ENCODE assay signal across 18 cellular contexts in the genomic region with DNA sequence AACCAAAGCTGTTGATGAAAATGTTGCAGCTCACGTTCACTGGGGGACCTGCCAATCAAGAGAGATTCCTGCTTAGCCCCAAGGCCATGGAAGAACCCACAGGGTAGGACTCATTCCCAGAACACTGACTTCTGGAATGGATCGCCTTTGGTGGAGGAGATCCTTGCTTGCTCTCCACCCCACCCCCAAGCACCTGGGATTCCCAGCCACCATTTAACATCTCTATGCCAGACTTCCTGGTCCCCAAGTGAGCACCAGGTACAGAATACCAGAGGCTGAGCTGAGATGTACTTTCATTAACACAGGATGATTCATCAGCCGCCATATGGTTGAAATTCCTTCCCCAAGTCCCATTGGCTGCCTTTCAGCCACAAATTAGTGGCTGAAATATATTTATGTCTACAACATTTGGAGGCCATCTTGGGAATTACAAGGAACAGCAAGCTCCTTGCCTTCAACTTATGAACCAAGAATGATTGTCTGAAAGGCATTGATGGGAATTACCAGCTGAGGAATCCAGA. TPM values are rescaled to one million over a fixed set of nuclear protein-coding genes. Genes with fewer than 3 reads are reported as not detected.
"Had no signal": no experiment of that assay in that cellular context is flagged by ENCODE, and none has a peak within 500 bp of the region (broad histone marks: within the 10 kb centered on the region; RNA-seq: fewer than 3 reads in every experiment).

No MANE protein-coding gene starts in this region.

- H3K4me1 Mint-ChIP-seq: activated CD4-positive, alpha-beta T cell treated with anti-CD3 and anti-CD28 coated beads for 36 hours; activated naive CD8-positive, alpha-beta T cell treated with anti-CD3 and anti-CD28 coated beads, Interleukin-2, amount 10 ng/mL, durations not matched to agents 7 days and 5 days had no signal

- H3K79me2 ChIP-seq: parathyroid adenoma had no signal

- H3K4me3 Mint-ChIP-seq: activated CD4-positive, alpha-beta T cell treated with anti-CD3 and anti-CD28 coated beads for 36 hours; activated CD8-positive, alpha-beta T cell treated with anti-CD3 and anti-CD28 coated beads for 36 hours; activated naive CD8-positive, alpha-beta T cell treated with anti-CD3 and anti-CD28 coated beads, Interleukin-2, amount 10 ng/mL, durations not matched to agents 7 days and 5 days; mesothelial cell of epicardium; naive thymus-derived CD4-positive, alpha-beta T cell had no signal

- DNase-seq: activated CD4-positive, alpha-beta T cell treated with anti-CD3 and anti-CD28 coated beads for 36 hours; activated CD8-positive, alpha-beta memory T cell treated with anti-CD3 and anti-CD28 coated beads, Interleukin-2, amount 50 U/mL, for 48 hours; activated CD8-positive, alpha-beta T cell treated with anti-CD3 and anti-CD28 coated beads for 36 hours; activated naive CD8-positive, alpha-beta T cell treated with anti-CD3 and anti-CD28 coated beads, Interleukin-2, amount 10 ng/mL, durations not matched to agents 7 days and 5 days; aorta; colonic mucosa; hippocampal formation; kidney glomerular epithelial cell; naive thymus-derived CD4-positive, alpha-beta T cell; thyroid gland; uterus had no signal

- H3K27me3 ChIP-seq: cardiac muscle cell, colonic mucosa, thyroid gland, uterus had no signal

- H3K9me3 Mint-ChIP-seq: activated CD8-positive, alpha-beta T cell treated with anti-CD3 and anti-CD28 coated beads for 36 hours; activated naive CD8-positive, alpha-beta T cell treated with anti-CD3 and anti-CD28 coated beads, Interleukin-2, amount 10 ng/mL, durations not matched to agents 7 days and 5 days; mesothelial cell of epicardium had no signal

- H3K4me3 ChIP-seq: cardiac muscle cell, colonic mucosa, skin epidermis, thyroid gland, uterus had no signal

- H3K27me3 Mint-ChIP-seq: activated CD4-positive, alpha-beta T cell treated with anti-CD3 and anti-CD28 coated beads for 36 hours; activated CD8-positive, alpha-beta T cell treated with anti-CD3 and anti-CD28 coated beads for 36 hours; activated naive CD8-positive, alpha-beta T cell treated with anti-CD3 and anti-CD28 coated beads, Interleukin-2, amount 10 ng/mL, durations not matched to agents 7 days and 5 days had no signal

- H3K36me3 Mint-ChIP-seq: activated naive CD8-positive, alpha-beta T cell treated with anti-CD3 and anti-CD28 coated beads, Interleukin-2, amount 10 ng/mL, durations not matched to agents 7 days and 5 days; mesothelial cell of epicardium; naive thymus-derived CD4-positive, alpha-beta T cell had no signal

- H3K27ac Mint-ChIP-seq: activated CD4-positive, alpha-beta T cell treated with anti-CD3 and anti-CD28 coated beads for 36 hours; activated CD8-positive, alpha-beta T cell treated with anti-CD3 and anti-CD28 coated beads for 36 hours; activated naive CD8-positive, alpha-beta T cell treated with anti-CD3 and anti-CD28 coated beads, Interleukin-2, amount 10 ng/mL, durations not matched to agents 7 days and 5 days; mesothelial cell of epicardium; naive thymus-derived CD4-positive, alpha-beta T cell had no signal

- H3K36me3 ChIP-seq: cardiac muscle cell, colonic mucosa, thyroid gland, uterus had no signal

- H3K4me1 ChIP-seq: colonic mucosa, parathyroid adenoma, thyroid gland, uterus had no signal

- ATAC-seq: activated CD4-positive, alpha-beta T cell treated with anti-CD3 and anti-CD28 coated beads for 36 hours; activated CD8-positive, alpha-beta T cell treated with anti-CD3 and anti-CD28 coated beads for 36 hours; naive thymus-derived CD4-positive, alpha-beta T cell had no signal

- H2AFZ ChIP-seq: parathyroid adenoma had no signal

- H3K27ac ChIP-seq: cardiac muscle cell, colonic mucosa, parathyroid adenoma, skin epidermis, thyroid gland, uterus, VCaP had no signal

RNA-seq across cellular contexts. Expression of gene GLRA1, which starts 37.9 kb away (rescaled TPM):
- total RNA-seq: activated CD4-positive, alpha-beta T cell treated with anti-CD3 and anti-CD28 coated beads for 36 hours; activated CD8-positive, alpha-beta T cell treated with anti-CD3 and anti-CD28 coated beads for 36 hours; activated naive CD8-positive, alpha-beta T cell treated with anti-CD3 and anti-CD28 coated beads, Interleukin-2, amount 10 ng/mL, durations not matched to agents 7 days and 5 days; aorta; cardiac muscle cell; colonic mucosa; endothelial cell of umbilical vein; lower leg skin; mesothelial cell of epicardium; naive thymus-derived CD4-positive, alpha-beta T cell; thyroid gland; uterus had no signal
- polyA plus RNA-seq: aorta; cardiac muscle cell; endothelial cell of umbilical vein; naive thymus-derived CD4-positive, alpha-beta T cell had no signal
